In the genomic region with DNA sequence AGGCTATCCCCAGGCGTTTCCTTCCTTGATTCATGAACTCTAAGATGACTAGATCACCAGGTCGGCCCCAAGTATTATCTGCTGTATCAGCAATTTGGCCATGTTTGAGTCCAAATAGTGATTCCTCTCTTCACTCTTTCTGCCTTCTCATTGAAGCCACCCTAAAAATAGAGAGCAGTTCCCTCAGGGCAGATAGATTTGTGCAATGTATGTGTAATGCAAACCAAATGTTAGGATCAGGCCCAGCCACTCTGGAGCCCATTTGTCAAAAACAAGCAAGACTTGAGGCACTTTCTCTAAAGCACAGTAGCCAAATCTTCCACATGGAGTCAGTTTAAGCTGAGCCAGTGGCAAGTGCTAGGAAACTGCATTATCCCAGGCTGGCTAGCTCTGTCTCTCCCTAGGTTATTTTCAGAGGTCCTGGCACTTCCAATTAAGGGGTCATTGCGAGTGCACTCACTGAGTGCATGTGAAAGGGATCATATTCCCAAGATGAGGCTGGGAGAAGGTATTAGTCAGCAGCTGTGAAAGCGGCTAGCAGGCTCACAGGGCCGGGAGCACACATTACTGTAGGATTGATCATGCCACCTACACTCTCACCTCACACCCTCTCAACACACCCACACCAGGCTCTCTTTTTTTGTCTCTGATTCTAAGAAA, we compare ENCODE assay signal across 9 cellular contexts.
DNase-seq lines count a peak whose midpoint lies in the region; ATAC-seq and FAIRE-seq lines count a peak whose summit lies in the region.
"Had no signal": no experiment of that assay in that cellular context is flagged by ENCODE, and none has a peak within 500 bp of the region (broad histone marks: within the 10 kb centered on the region; RNA-seq: fewer than 3 reads in every experiment).

No MANE protein-coding gene starts in this region.

- intact Hi-C loops in left ventricle myocardium superior (cut with micrococcal nuclease): no loop called here

- DNase-seq in NCI-H510A treated with DMSO at 0.1 percent for 48 hours (lab: John Stamatoyannopoulos, UW) (peak; percentile 49), NCI-H510A (lab: John Stamatoyannopoulos, UW) (no peak), adipocyte (ENCODE audit: low read depth) (peak; percentile 95), left ventricle myocardium superior (no peak), urothelium cell line (ENCODE audit: low spot score) (peak; percentile 66), CD1c-positive myeloid dendritic cell (ENCODE audit: extremely low spot score) (no peak)
- no peak for DNase-seq in activated CD4-positive, alpha-beta T cell treated with anti-CD3 and anti-CD28 coated beads, Interleukin-2, amount 50 U/mL, for 48 hours
- DNase-seq: immature natural killer cell had no signal

- peaks cover 36% of the 10 kb centered on the region for H3K4me1 ChIP-seq in adipocyte (ENCODE audit: control insufficient read depth, insufficient read depth, low read length)

- H3K9ac ChIP-seq in adipocyte (ENCODE audit: low read length): peak overlapping the region; percentile 18

- H3K36me3 ChIP-seq in adipocyte (ENCODE audit: control insufficient read depth, insufficient read depth, low read length, severe bottlenecking): no peaks in the 10 kb centered on the region

- no peak for FAIRE-seq in urothelium cell line (lab: Jason Lieb, UNC)

- peak; percentile 66 for ATAC-seq in left ventricle myocardium superior
- no peak for ATAC-seq in GM19463 (IDR thresholded peaks at IDR 0.05; ENCODE audit: unreplicated experiment)

- no peaks in the 10 kb centered on the region for H3K9me3 ChIP-seq in adipocyte (ENCODE audit: control insufficient read depth, low read length)

- H3K4me3 ChIP-seq in adipocyte (ENCODE audit: low read length): no peak overlapping the region

- H3K27me3 ChIP-seq in adipocyte (replicated peaks; ENCODE audit: control insufficient read depth, insufficient read depth, low read length): no peaks in the 10 kb centered on the region

Comparison
In these comparisons a context has a peak if more than half of its experiments do, and no peak if none do; other contexts are left out.
1. DNase-seq: peak in NCI-H510A treated with DMSO at 0.1 percent for 48 hours (single experiment), adipocyte (single experiment) and urothelium cell line (single experiment); none in NCI-H510A (single experiment), left ventricle myocardium superior (single experiment), activated CD4-positive, alpha-beta T cell treated with anti-CD3 and anti-CD28 coated beads, Interleukin-2, amount 50 U/mL, for 48 hours (0 of 2) and CD1c-positive myeloid dendritic cell (single experiment).